8 cellular contexts compared by ENCODE assay signal in the genomic region with DNA sequence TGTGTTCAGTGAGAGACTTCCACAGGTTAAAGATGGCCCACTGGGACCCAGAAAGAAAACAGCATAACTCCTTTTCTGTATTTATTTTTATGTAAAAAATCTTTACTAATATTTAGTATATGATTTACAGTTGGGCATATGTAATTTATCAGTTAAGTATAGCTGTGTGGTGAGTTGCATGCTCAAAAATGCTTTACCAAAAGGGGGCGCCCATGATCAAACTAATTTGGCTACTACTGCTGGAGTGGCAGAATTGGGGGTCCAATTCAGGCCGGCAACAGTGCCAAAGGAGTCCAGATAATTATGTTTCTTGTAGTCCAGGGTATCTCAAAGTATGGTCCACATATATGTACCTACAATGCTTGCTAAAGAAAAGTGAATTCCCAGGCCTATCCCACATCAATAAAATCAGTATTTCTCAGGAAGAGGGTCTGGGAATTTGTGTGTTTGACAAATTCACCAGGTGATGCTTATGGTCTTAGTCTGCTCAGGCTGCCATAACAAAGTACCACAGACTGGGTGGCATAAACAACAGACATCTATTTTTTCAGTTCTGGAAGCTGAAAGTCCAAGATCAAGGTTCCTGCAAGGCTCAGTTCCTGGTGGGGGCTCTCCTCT.
DNase-seq lines count a peak whose midpoint lies in the region; ATAC-seq, FAIRE-seq and TF ChIP-seq lines count a peak whose summit lies in the region.

No MANE protein-coding gene starts in this region.

- FAIRE-seq in GM19239 (lab: Jason Lieb, UNC), result peak; percentile 35

- no peaks in the 10 kb centered on the region for H3K36me3 ChIP-seq in SK-N-SH (replicated peaks in 1 of 2; ENCODE audit: control insufficient read depth in 1 of 2, insufficient read depth in 2 of 2, low read length in 1 of 2)
- no peaks in the 10 kb centered on the region for H3K36me3 ChIP-seq in adipocyte (ENCODE audit: control insufficient read depth, insufficient read depth, low read length, severe bottlenecking)

- no peaks in the 10 kb centered on the region for H3K9me3 ChIP-seq in SK-N-SH
- H3K9me3 ChIP-seq in adipocyte (ENCODE audit: control insufficient read depth, low read length), result no peaks in the 10 kb centered on the region

- H3K9me2 ChIP-seq in SK-N-SH, result no peaks in the 10 kb centered on the region

- no peak overlapping the region for H3K9ac ChIP-seq in SK-N-SH
- H3K9ac ChIP-seq in adipocyte (ENCODE audit: low read length), result no peak overlapping the region

- CTCF ChIA-PET in SK-N-SH (lab: Yijun Ruan, JAX), result interaction anchor here (0.7 to 2.5 kb wide), 9 partner anchors 9 to 743 kb away, joined by 3 to 8 read pairs (median 3); no protein-coding TSS in a partner anchor

- in situ Hi-C loops in ACHN (cut with HindIII; ENCODE audit: low pct_ligation_motif_present, low pct_unique_long_range_greater_than_20kb, low sequenced_read_pairs), result no loop called here

- H3K79me2 ChIP-seq in SK-N-SH (ENCODE audit: insufficient read depth), result no peaks in the 10 kb centered on the region

- no peaks in the 10 kb centered on the region for H3K27me3 ChIP-seq in SK-N-SH (ENCODE audit: insufficient read depth)
- no peaks in the 10 kb centered on the region for H3K27me3 ChIP-seq in adipocyte (replicated peaks; ENCODE audit: control insufficient read depth, insufficient read depth, low read length)

- POLR2A ChIA-PET in SK-N-SH (lab: Yijun Ruan, JAX), result no interaction called here

- DNase-seq in ACHN (peak; percentile 28), GM19239 (ENCODE audit: insufficient read length, low spot score) (no peak), SK-N-SH (no peak), adipocyte (ENCODE audit: low read depth) (peak; percentile 71), left colon (peak in 1 of 2 donors; percentile 65), NCI-H446 (lab: John Stamatoyannopoulos, UW) (no peak)
- peak; percentile 75 for DNase-seq in stimulated activated CD8-positive, alpha-beta memory T cell treated with anti-CD3 and anti-CD28 coated beads, Interleukin-4, amount 100 ng/mL, for 48 hours

- no peak overlapping the region for H2AFZ ChIP-seq in SK-N-SH (ENCODE audit: low read depth)

- WGBS in SK-N-SH (ENCODE audit: low lambda C conversion rate), result 20% methylated on average over 2 of the region's 2 CpGs

- no peaks in the 10 kb centered on the region for H4K20me1 ChIP-seq in SK-N-SH (ENCODE audit: insufficient read depth)

- intact Hi-C loops in left colon (cut with DNase I, micrococcal nuclease), result no loop called here

- H3K4me2 ChIP-seq in SK-N-SH, result no peak overlapping the region

- TF ChIP-seq RAD21 in SK-N-SH (IDR thresholded peaks at IDR 0.05; ENCODE audit: low read length), result peak; percentile 53

- ATAC-seq in left colon (peak; percentile 72), GM21737 (IDR thresholded peaks at IDR 0.05; ENCODE audit: unreplicated experiment) (no peak)

- TF ChIP-seq CTCF in SK-N-SH (IDR thresholded peaks at IDR 0.05), result peak; percentile 56

- no peak overlapping the region for H3K27ac ChIP-seq in SK-N-SH (ENCODE audit: low read depth in 2 of 2, low read length in 1 of 2)

- H3K4me3 ChIP-seq in SK-N-SH (ENCODE audit: low read depth in 2 of 2, low read length in 1 of 2), result no peak overlapping the region; a peak in 1 of 4 replicates
- no peak overlapping the region for H3K4me3 ChIP-seq in adipocyte (ENCODE audit: low read length)

- H3F3A ChIP-seq in SK-N-SH (replicated peaks; ENCODE audit: insufficient read depth), result no peaks in the 10 kb centered on the region

- no peak for TF ChIP-seq EP300 in SK-N-SH (IDR thresholded peaks at IDR 0.05; ENCODE audit: borderline replicate concordance in 1 of 2, low read depth in 1 of 2, low read length in 1 of 2)

- H3K4me1 ChIP-seq in SK-N-SH (ENCODE audit: control insufficient read depth in 1 of 2, insufficient read depth in 2 of 2, low read depth in 1 of 2, low read length in 1 of 2) (no peaks in the 10 kb centered on the region), adipocyte (ENCODE audit: control insufficient read depth, insufficient read depth, low read length) (peaks cover 3% of the 10 kb centered on the region)

TF ChIP-seq in SK-N-SH, 30 proteins besides CTCF, POLR2A, EP300 and RAD21:
- TF ChIP-seq RFX5 (IDR thresholded peaks at IDR 0.05; ENCODE audit: low read length) (no peak), FOXM1 (IDR thresholded peaks at IDR 0.05; ENCODE audit: low read depth) (no peak), SMC3 (IDR thresholded peaks at IDR 0.05; ENCODE audit: low read depth, low read length) (peak; percentile 23; the same call in 1 of the 2 replicates), TEAD4 (IDR thresholded peaks at IDR 0.05; ENCODE audit: borderline replicate concordance, insufficient read depth) (no peak), POLR2AphosphoS5 (IDR thresholded peaks at IDR 0.05; ENCODE audit: low read depth, low read length) (no peak), EZH2phosphoT487 (IDR thresholded peaks at IDR 0.05; ENCODE audit: borderline replicate concordance, low read depth) (no peak), TAF1 (IDR thresholded peaks at IDR 0.05; ENCODE audit: borderline replicate concordance, low read depth, low read length) (no peak), YY1 (IDR thresholded peaks at IDR 0.05; ENCODE audit: low read depth) (no peak)
TF ChIP-seq in SK-N-SH: peak in this region for 1.

Comparison
In these comparisons a context has a peak if more than half of its experiments do, and no peak if none do; other contexts are left out.
1. DNase-seq: peak in ACHN (single experiment), adipocyte (single experiment) and stimulated activated CD8-positive, alpha-beta memory T cell treated with anti-CD3 and anti-CD28 coated beads, Interleukin-4, amount 100 ng/mL, for 48 hours (single experiment); none in GM19239 (single experiment), SK-N-SH (single experiment) and NCI-H446 (0 of 2).